ENCODE assay signal across 1 cellular context in the genomic region with DNA sequence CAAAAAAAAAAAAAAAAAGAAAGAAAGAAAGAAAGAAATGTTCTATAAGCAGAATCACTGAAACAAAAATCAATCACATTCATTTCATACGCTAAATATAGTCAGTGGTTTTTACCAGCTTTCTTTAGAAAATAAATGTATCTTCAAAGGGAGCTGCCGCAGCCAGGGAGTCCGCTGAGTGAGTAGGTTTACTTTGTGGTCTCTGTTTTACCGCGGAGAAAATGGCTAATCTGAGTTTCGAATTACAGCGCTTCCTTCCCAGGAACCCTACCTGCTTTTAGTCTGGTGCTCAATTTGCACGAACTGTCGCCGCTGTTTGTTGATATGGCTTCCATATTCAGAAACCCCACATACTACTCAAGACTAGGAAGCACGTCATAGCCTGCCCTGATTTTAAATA.
TF ChIP-seq lines count a peak whose summit lies in the region.

No MANE protein-coding gene starts in this region.

TF ChIP-seq in K562, 482 proteins besides CTCF, POLR2A, EP300 and RAD21 (continued from another document):
- TF ChIP-seq, protein P1, sequence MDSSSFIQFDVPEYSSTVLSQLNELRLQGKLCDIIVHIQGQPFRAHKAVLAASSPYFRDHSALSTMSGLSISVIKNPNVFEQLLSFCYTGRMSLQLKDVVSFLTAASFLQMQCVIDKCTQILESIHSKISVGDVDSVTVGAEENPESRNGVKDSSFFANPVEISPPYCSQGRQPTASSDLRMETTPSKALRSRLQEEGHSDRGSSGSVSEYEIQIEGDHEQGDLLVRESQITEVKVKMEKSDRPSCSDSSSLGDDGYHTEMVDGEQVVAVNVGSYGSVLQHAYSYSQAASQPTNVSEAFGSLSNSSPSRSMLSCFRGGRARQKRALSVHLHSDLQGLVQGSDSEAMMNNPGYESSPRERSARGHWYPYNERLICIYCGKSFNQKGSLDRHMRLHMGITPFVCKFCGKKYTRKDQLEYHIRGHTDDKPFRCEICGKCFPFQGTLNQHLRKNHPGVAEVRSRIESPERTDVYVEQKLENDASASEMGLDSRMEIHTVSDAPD (CRISPR knock-in tag; IDR thresholded peaks at IDR 0.05), result no peak
- no peak for TF ChIP-seq MEF2D (tag; conservative IDR thresholded peaks at IDR 0.05; ENCODE audit: low read depth)
- TF ChIP-seq BRCA1 (IDR thresholded peaks at IDR 0.05), result no peak
- TF ChIP-seq BRCA1 (CRISPR knock-in tag; IDR thresholded peaks at IDR 0.05), result no peak
- TF ChIP-seq MYNN (IDR thresholded peaks at IDR 0.05), result no peak
- TF ChIP-seq MYNN (CRISPR knock-in tag; IDR thresholded peaks at IDR 0.05), result no peak
- no peak for TF ChIP-seq KAT2B (IDR thresholded peaks at IDR 0.05; ENCODE audit: low read depth, low read length)
- no peak for TF ChIP-seq RCOR1 (IDR thresholded peaks at IDR 0.05; ENCODE audit: borderline replicate concordance in 1 of 2, low read depth in 2 of 2, low read length in 2 of 2)
- TF ChIP-seq GATAD2B (IDR thresholded peaks at IDR 0.05; ENCODE audit: borderline replicate concordance), result no peak
- peak; percentile 37; the same call in 1 of the 2 replicates for TF ChIP-seq LEF1 (IDR thresholded peaks at IDR 0.05)
- TF ChIP-seq ZNF586 (CRISPR knock-in tag; conservative IDR thresholded peaks at IDR 0.05), result no peak
- TF ChIP-seq MEIS2 (IDR thresholded peaks at IDR 0.05; ENCODE audit: partially characterized antibody), result peak; percentile 12
- no peak for TF ChIP-seq DPF2 (IDR thresholded peaks at IDR 0.05)
- peak in 1 of 2 experiments; percentile 3; a peak in 1 of 4 replicates for TF ChIP-seq MLLT1 (IDR thresholded peaks at IDR 0.05)
- no peak for TF ChIP-seq ZNF324 (CRISPR knock-in tag; IDR thresholded peaks at IDR 0.05)
TF ChIP-seq in K562: peak in this region for 3.
